18 cellular contexts compared by ENCODE assay signal in the genomic region with DNA sequence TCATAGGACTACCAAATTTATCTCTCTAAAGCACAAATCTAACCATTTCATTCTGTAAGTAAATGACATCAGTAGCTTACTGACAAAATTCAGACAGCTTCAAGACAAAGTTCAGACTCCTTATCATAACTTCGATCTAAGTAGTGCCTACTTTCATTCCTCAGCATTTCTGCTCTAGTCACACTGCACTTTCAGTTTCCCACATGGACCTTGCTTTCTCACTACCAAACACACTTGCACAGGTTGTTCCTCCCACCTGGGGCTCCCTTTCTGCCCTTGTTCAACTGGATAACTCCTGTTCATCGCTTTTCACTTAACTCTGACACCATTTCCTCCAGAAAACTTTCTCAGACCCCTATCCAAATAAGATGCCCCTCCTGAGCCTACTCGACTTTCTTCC. TPM values are rescaled to one million over a fixed set of nuclear protein-coding genes. Genes with fewer than 3 reads are reported as not detected.
"Had no signal": no experiment of that assay in that cellular context is flagged by ENCODE, and none has a peak within 500 bp of the region (broad histone marks: within the 10 kb centered on the region; RNA-seq: fewer than 3 reads in every experiment).

No MANE protein-coding gene starts in this region.

- H3K4me3 Mint-ChIP-seq: activated CD4-positive, alpha-beta memory T cell treated with anti-CD3 and anti-CD28 coated beads for 36 hours; activated naive CD8-positive, alpha-beta T cell; activated T-helper 1 cell treated with anti-CD3 and anti-CD28 coated beads, Interleukin-12 subunit alpha, Interleukin-12 subunit beta, Interleukin-2, Interleukin-4 antibody, amounts not matched to agents 30 ng/mL and 10 ng/mL and 1 ng/mL, durations not matched to agents 14 hours and 24 hours and 36 hours; naive thymus-derived CD8-positive, alpha-beta T cell had no signal

- H3K4me1 ChIP-seq: esophagus muscularis mucosa had no signal

- ATAC-seq: naive thymus-derived CD8-positive, alpha-beta T cell had no signal

- H3K4me3 ChIP-seq: esophagus muscularis mucosa had no signal

- H3K9me3 ChIP-seq: esophagus muscularis mucosa had no signal

- H3K9me3 Mint-ChIP-seq: activated CD4-positive, alpha-beta memory T cell treated with anti-CD3 and anti-CD28 coated beads for 36 hours; activated T-helper 1 cell treated with anti-CD3 and anti-CD28 coated beads, Interleukin-12 subunit alpha, Interleukin-12 subunit beta, Interleukin-2, Interleukin-4 antibody, amounts not matched to agents 30 ng/mL and 10 ng/mL and 1 ng/mL, durations not matched to agents 14 hours and 24 hours and 36 hours had no signal

- H3K27ac Mint-ChIP-seq: activated CD4-positive, alpha-beta memory T cell treated with anti-CD3 and anti-CD28 coated beads for 36 hours; activated naive CD8-positive, alpha-beta T cell; activated T-helper 1 cell treated with anti-CD3 and anti-CD28 coated beads, Interleukin-12 subunit alpha, Interleukin-12 subunit beta, Interleukin-2, Interleukin-4 antibody, amounts not matched to agents 30 ng/mL and 10 ng/mL and 1 ng/mL, durations not matched to agents 14 hours and 24 hours and 36 hours; naive thymus-derived CD8-positive, alpha-beta T cell had no signal

- H3K36me3 Mint-ChIP-seq: activated CD4-positive, alpha-beta memory T cell treated with anti-CD3 and anti-CD28 coated beads for 36 hours had no signal

- H3K4me1 Mint-ChIP-seq: naive thymus-derived CD8-positive, alpha-beta T cell had no signal

- H3K27ac ChIP-seq: esophagus muscularis mucosa had no signal

- H3K36me3 ChIP-seq: esophagus muscularis mucosa had no signal

- DNase-seq: activated CD4-positive, alpha-beta memory T cell treated with anti-CD3 and anti-CD28 coated beads for 36 hours; activated gamma-delta T cell treated with Interleukin-2 at 50 U/mL for 16 hours; activated T-cell treated with anti-CD3 and anti-CD28 coated beads for 4 hours; cerebellar nuclear complex; cortex of kidney; effector CD4-positive, alpha-beta T cell; mesenchymal stem cell; naive thymus-derived CD8-positive, alpha-beta T cell; posterior cingulate gyrus; stimulated activated CD4-positive, alpha-beta T cell treated with anti-CD3 and anti-CD28 coated beads, Interleukin-12 subunit alpha, Interleukin-12 subunit beta, amount 100 ng/mL, for 4 hours; stimulated activated CD4-positive, alpha-beta T cell treated with anti-CD3 and anti-CD28 coated beads, Interleukin-1b, Interleukin-23, amount 100 ng/mL, for 48 hours; stimulated activated CD8-positive, alpha-beta memory T cell treated with anti-CD3 and anti-CD28 coated beads, Interleukin-4, amount 100 ng/mL, for 48 hours; stimulated activated naive CD4-positive, alpha-beta T cell had no signal

- H3K27me3 ChIP-seq: esophagus muscularis mucosa had no signal

- FAIRE-seq: bronchial epithelial cell, urothelium cell line had no signal

RNA-seq across cellular contexts. Expression of a gene that starts 22.1 kb away (rescaled TPM):
- polyA plus RNA-seq: naive thymus-derived CD8-positive, alpha-beta T cell had no signal
